16 cellular contexts compared by ENCODE assay signal in genomic region chr6:53634184-53634631, GRCh38. TPM values are rescaled to one million over a fixed set of nuclear protein-coding genes. Genes with fewer than 3 reads are reported as not detected.
DNase-seq lines count a peak whose midpoint lies in the region; ATAC-seq and TF ChIP-seq lines count a peak whose summit lies in the region.
"Had no signal": no experiment of that assay in that cellular context is flagged by ENCODE, and none has a peak within 500 bp of the region (broad histone marks: within the 10 kb centered on the region; RNA-seq: fewer than 3 reads in every experiment).

No MANE protein-coding gene starts in this region.

- no peaks in the 10 kb centered on the region for H3K36me3 ChIP-seq in lower lobe of right lung

- H3K9me3 ChIP-seq in lower lobe of right lung, result no peaks in the 10 kb centered on the region

- no peak overlapping the region for H3K27ac ChIP-seq in lower lobe of right lung

- H3K27me3 Mint-ChIP-seq in central memory CD8-positive, alpha-beta T cell, result peaks cover 14% of the 10 kb centered on the region

- H3K4me3 ChIP-seq in lower lobe of right lung, result no peak overlapping the region

- peaks cover 3% of the 10 kb centered on the region for H3K36me3 Mint-ChIP-seq in central memory CD8-positive, alpha-beta T cell (ENCODE audit: insufficient read depth)
- H3K36me3 Mint-ChIP-seq: activated CD4-positive, alpha-beta memory T cell treated with anti-CD3 and anti-CD28 coated beads for 36 hours; activated naive CD8-positive, alpha-beta T cell treated with anti-CD3 and anti-CD28 coated beads, Interleukin-2, amount 10 ng/mL, durations not matched to agents 7 days and 5 days; T-cell had no signal

- H3K4me1 Mint-ChIP-seq in central memory CD8-positive, alpha-beta T cell, result peaks cover 19% of the 10 kb centered on the region

- TF ChIP-seq CTCF in lower lobe of right lung (IDR thresholded peaks at IDR 0.05), result no peak

- no peak overlapping the region for H3K4me3 Mint-ChIP-seq in central memory CD8-positive, alpha-beta T cell
- H3K4me3 Mint-ChIP-seq: activated CD4-positive, alpha-beta memory T cell treated with anti-CD3 and anti-CD28 coated beads for 36 hours; activated naive CD8-positive, alpha-beta T cell treated with anti-CD3 and anti-CD28 coated beads, Interleukin-2, amount 10 ng/mL, durations not matched to agents 7 days and 5 days; T-cell had no signal

- no peak for DNase-seq in central memory CD8-positive, alpha-beta T cell (ENCODE audit: low spot score in 2 of 2)
- DNase-seq in Right ventricle myocardium inferior (ENCODE audit: missing footprints) (no peak), lower lobe of right lung (no peak), NCI-H2107 (lab: John Stamatoyannopoulos, UW) (no peak)
- DNase-seq in NK-92 treated with Interleukin-12 subunit alpha and Interleukin-12 subunit beta, amount 100 ng/mL, for 24 hours (lab: John Stamatoyannopoulos, UW), result no peak
- DNase-seq: activated CD4-positive, alpha-beta memory T cell treated with anti-CD3 and anti-CD28 coated beads for 36 hours; activated naive CD8-positive, alpha-beta T cell treated with anti-CD3 and anti-CD28 coated beads, Interleukin-2, amount 10 ng/mL, durations not matched to agents 7 days and 5 days; DND-41; foreskin melanocyte; NCI-H1105; nucleus accumbens; stimulated activated naive CD4-positive, alpha-beta T cell; T-cell had no signal

- no peaks in the 10 kb centered on the region for H3K9me3 Mint-ChIP-seq in central memory CD8-positive, alpha-beta T cell
- H3K9me3 Mint-ChIP-seq: activated CD4-positive, alpha-beta memory T cell treated with anti-CD3 and anti-CD28 coated beads for 36 hours; activated naive CD8-positive, alpha-beta T cell treated with anti-CD3 and anti-CD28 coated beads, Interleukin-2, amount 10 ng/mL, durations not matched to agents 7 days and 5 days; T-cell had no signal

- no peaks in the 10 kb centered on the region for H3K27me3 ChIP-seq in lower lobe of right lung (ENCODE audit: low read depth)

- peak; percentile 77 for ATAC-seq in GM18502 (IDR thresholded peaks at IDR 0.05; ENCODE audit: poor library complexity, unreplicated experiment)
- ATAC-seq in GM21423 (IDR thresholded peaks at IDR 0.05; ENCODE audit: unreplicated experiment), result peak; percentile 78
- peak; percentile 46 for ATAC-seq in HG03108 (IDR thresholded peaks at IDR 0.05; ENCODE audit: unreplicated experiment)
- peak; percentile 40 for ATAC-seq in central memory CD8-positive, alpha-beta T cell (replicated peaks; ENCODE audit: extremely low read depth, poor library complexity, severe bottlenecking)
- no peak for ATAC-seq in Right ventricle myocardium inferior
- ATAC-seq in lower lobe of right lung, result no peak
- ATAC-seq: T-cell had no signal

- H3K4me1 ChIP-seq in lower lobe of right lung, result no peaks in the 10 kb centered on the region

- intact Hi-C loops in Right ventricle myocardium inferior (cut with DNase I), result no loop called here
- intact Hi-C loops in lower lobe of right lung (cut with DNase I), result no loop called here

- H3K27ac Mint-ChIP-seq in central memory CD8-positive, alpha-beta T cell (ENCODE audit: low read depth), result peak overlapping the region; percentile 72
- H3K27ac Mint-ChIP-seq: activated CD4-positive, alpha-beta memory T cell treated with anti-CD3 and anti-CD28 coated beads for 36 hours; activated naive CD8-positive, alpha-beta T cell treated with anti-CD3 and anti-CD28 coated beads, Interleukin-2, amount 10 ng/mL, durations not matched to agents 7 days and 5 days; T-cell had no signal

RNA-seq across cellular contexts. Expression of gene KLHL31, which starts 31.3 kb away (rescaled TPM):
- 324 TPM for total RNA-seq in Right ventricle myocardium inferior
- 0.62 TPM for total RNA-seq in lower lobe of right lung

Comparison
In these comparisons a context has a peak if more than half of its experiments do, and no peak if none do; other contexts are left out.
1. ATAC-seq: peak in GM18502 (single experiment), GM21423 (single experiment), HG03108 (single experiment) and central memory CD8-positive, alpha-beta T cell (single experiment); none in Right ventricle myocardium inferior (single experiment) and lower lobe of right lung (0 of 2).
2. RNA of gene KLHL31, which starts 31.3 kb away (total RNA-seq): 324 TPM in Right ventricle myocardium inferior (single experiment); 0.62 TPM in lower lobe of right lung (single experiment); every median in the first group is over 100 times any median in the second.